ENCODE assay signal across 29 cellular contexts in the genomic region with DNA sequence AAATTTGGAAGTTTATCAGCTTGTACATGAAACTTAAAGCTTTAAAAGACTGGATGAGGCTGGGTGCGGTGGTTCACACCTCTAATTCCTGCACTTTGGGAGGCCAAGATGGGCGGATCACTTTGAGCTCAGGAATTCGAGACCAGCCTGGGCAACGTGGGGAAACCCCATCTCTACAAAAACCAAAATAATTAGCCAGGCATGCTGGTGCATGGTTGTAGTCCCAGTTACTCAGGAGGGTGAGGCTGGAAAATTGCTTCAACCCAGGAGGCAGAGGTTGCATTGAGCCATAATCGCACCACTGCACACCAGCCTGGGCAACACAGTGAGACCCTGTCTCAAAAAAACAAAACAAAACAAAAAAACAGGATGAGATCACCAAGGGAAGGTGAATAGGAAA.
"Had no signal": no experiment of that assay in that cellular context is flagged by ENCODE, and none has a peak within 500 bp of the region (broad histone marks: within the 10 kb centered on the region; RNA-seq: fewer than 3 reads in every experiment).

No MANE protein-coding gene starts in this region.

- H3K4me1 ChIP-seq: SJCRH30 had no signal

- H3K27ac ChIP-seq: PC-9, SJCRH30, SK-N-MC had no signal

- H3K27me3 ChIP-seq: SJCRH30 had no signal

- DNase-seq: activated CD4-positive, alpha-beta T cell treated with anti-CD3 and anti-CD28 coated beads for 36 hours; activated CD4-positive, alpha-beta T cell treated with anti-CD3 and anti-CD28 coated beads, Interleukin-2, amount 10 ng/mL, durations not matched to agents 7 days and 5 days; activated CD4-positive, alpha-beta T cell treated with anti-CD3 and anti-CD28 coated beads, Interleukin-2, amount 50 U/mL, for 48 hours; activated CD8-positive, alpha-beta memory T cell treated with anti-CD3 and anti-CD28 coated beads, Interleukin-2, amount 50 U/mL, for 4 hours; activated effector memory CD4-positive, alpha-beta T cell treated with Interleukin-2 at 50 U/mL for 16 hours; activated naive CD4-positive, alpha-beta T cell treated with anti-CD3 and anti-CD28 coated beads, Interleukin-2, amount 10 ng/mL, durations not matched to agents 7 days and 5 days; activated naive CD8-positive, alpha-beta T cell treated with anti-CD3 and anti-CD28 coated beads, Interleukin-2, amount 50 U/mL, for 24 hours; activated T-cell treated with anti-CD3 and anti-CD28 coated beads, Interleukin-2, amount 50 U/mL, for 48 hours; anterior cingulate cortex; caudate nucleus; Kasumi-1; KG1; MM.1S; MV-4-11; NCI-H1092; NCI-H1436 treated with DMSO at 0.1 percent for 48 hours; NCI-H1694 treated with DMSO at 0.1 percent for 48 hours; NCI-H2029; NCI-H345; NCI-H524 treated with DMSO at 0.1 percent for 48 hours; NK-92 treated with Interleukin-12 subunit alpha and Interleukin-12 subunit beta, amount 100 ng/mL, for 24 hours; PC-9; SHP77; SJCRH30 had no signal

- H3K4me2 ChIP-seq: PC-9 had no signal

- H3K4me3 ChIP-seq: PC-9, SJCRH30, SK-N-MC had no signal

- H3K27me3 Mint-ChIP-seq: activated CD4-positive, alpha-beta T cell treated with anti-CD3 and anti-CD28 coated beads for 36 hours; activated CD4-positive, alpha-beta T cell treated with anti-CD3 and anti-CD28 coated beads, Interleukin-2, amount 10 ng/mL, durations not matched to agents 7 days and 5 days; activated naive CD4-positive, alpha-beta T cell treated with anti-CD3 and anti-CD28 coated beads, Interleukin-2, amount 10 ng/mL, durations not matched to agents 7 days and 5 days; activated naive CD8-positive, alpha-beta T cell; activated naive CD8-positive, alpha-beta T cell treated with anti-CD3 and anti-CD28 coated beads, Interleukin-2, amount 50 U/mL, for 24 hours had no signal

- H3K27ac Mint-ChIP-seq: activated CD4-positive, alpha-beta T cell treated with anti-CD3 and anti-CD28 coated beads for 36 hours; activated CD4-positive, alpha-beta T cell treated with anti-CD3 and anti-CD28 coated beads, Interleukin-2, amount 10 ng/mL, durations not matched to agents 7 days and 5 days; activated naive CD4-positive, alpha-beta T cell treated with anti-CD3 and anti-CD28 coated beads, Interleukin-2, amount 10 ng/mL, durations not matched to agents 7 days and 5 days; activated naive CD8-positive, alpha-beta T cell; activated naive CD8-positive, alpha-beta T cell treated with anti-CD3 and anti-CD28 coated beads, Interleukin-2, amount 50 U/mL, for 24 hours; T-helper 1 cell treated with Interleukin-12 subunit alpha and Interleukin-12 subunit beta and Interleukin-4 antibody, amounts not matched to agents 30 μg/mL and 1 μg/mL, for 36 hours; T-helper 2 cell treated with Interferon-gamma antibody and Interleukin-4, amounts not matched to agents 5 μg/mL and 100 μg/mL, for 36 hours had no signal

- H3K9me3 ChIP-seq: SJCRH30 had no signal

- H2AFZ ChIP-seq: PC-9 had no signal

- H3K4me3 Mint-ChIP-seq: activated CD4-positive, alpha-beta T cell treated with anti-CD3 and anti-CD28 coated beads for 36 hours; activated CD4-positive, alpha-beta T cell treated with anti-CD3 and anti-CD28 coated beads, Interleukin-2, amount 10 ng/mL, durations not matched to agents 7 days and 5 days; activated naive CD4-positive, alpha-beta T cell treated with anti-CD3 and anti-CD28 coated beads, Interleukin-2, amount 10 ng/mL, durations not matched to agents 7 days and 5 days; activated naive CD8-positive, alpha-beta T cell; activated naive CD8-positive, alpha-beta T cell treated with anti-CD3 and anti-CD28 coated beads, Interleukin-2, amount 50 U/mL, for 24 hours; T-helper 1 cell treated with Interleukin-12 subunit alpha and Interleukin-12 subunit beta and Interleukin-4 antibody, amounts not matched to agents 30 μg/mL and 1 μg/mL, for 36 hours; T-helper 2 cell treated with Interferon-gamma antibody and Interleukin-4, amounts not matched to agents 5 μg/mL and 100 μg/mL, for 36 hours had no signal

- ATAC-seq: activated CD4-positive, alpha-beta T cell treated with anti-CD3 and anti-CD28 coated beads for 36 hours; activated CD4-positive, CD25-positive, alpha-beta regulatory T cell treated with anti-CD3 and anti-CD28 coated beads, Interleukin-2, amount 50 U/mL, for 24 hours; activated naive CD8-positive, alpha-beta T cell treated with anti-CD3 and anti-CD28 coated beads, Interleukin-2, amount 50 U/mL, for 24 hours had no signal

- H3K9me3 Mint-ChIP-seq: activated CD4-positive, alpha-beta T cell treated with anti-CD3 and anti-CD28 coated beads, Interleukin-2, amount 10 ng/mL, durations not matched to agents 7 days and 5 days; activated naive CD4-positive, alpha-beta T cell treated with anti-CD3 and anti-CD28 coated beads, Interleukin-2, amount 10 ng/mL, durations not matched to agents 7 days and 5 days; activated naive CD8-positive, alpha-beta T cell treated with anti-CD3 and anti-CD28 coated beads, Interleukin-2, amount 50 U/mL, for 24 hours; T-helper 1 cell treated with Interleukin-12 subunit alpha and Interleukin-12 subunit beta and Interleukin-4 antibody, amounts not matched to agents 30 μg/mL and 1 μg/mL, for 36 hours; T-helper 2 cell treated with Interferon-gamma antibody and Interleukin-4, amounts not matched to agents 5 μg/mL and 100 μg/mL, for 36 hours had no signal

- H3K4me1 Mint-ChIP-seq: activated CD4-positive, alpha-beta T cell treated with anti-CD3 and anti-CD28 coated beads for 36 hours; activated CD4-positive, alpha-beta T cell treated with anti-CD3 and anti-CD28 coated beads, Interleukin-2, amount 10 ng/mL, durations not matched to agents 7 days and 5 days; activated naive CD4-positive, alpha-beta T cell treated with anti-CD3 and anti-CD28 coated beads, Interleukin-2, amount 10 ng/mL, durations not matched to agents 7 days and 5 days; activated naive CD8-positive, alpha-beta T cell treated with anti-CD3 and anti-CD28 coated beads, Interleukin-2, amount 50 U/mL, for 24 hours had no signal
